ENCODE assay signal across 8 cellular contexts in the genomic region with DNA sequence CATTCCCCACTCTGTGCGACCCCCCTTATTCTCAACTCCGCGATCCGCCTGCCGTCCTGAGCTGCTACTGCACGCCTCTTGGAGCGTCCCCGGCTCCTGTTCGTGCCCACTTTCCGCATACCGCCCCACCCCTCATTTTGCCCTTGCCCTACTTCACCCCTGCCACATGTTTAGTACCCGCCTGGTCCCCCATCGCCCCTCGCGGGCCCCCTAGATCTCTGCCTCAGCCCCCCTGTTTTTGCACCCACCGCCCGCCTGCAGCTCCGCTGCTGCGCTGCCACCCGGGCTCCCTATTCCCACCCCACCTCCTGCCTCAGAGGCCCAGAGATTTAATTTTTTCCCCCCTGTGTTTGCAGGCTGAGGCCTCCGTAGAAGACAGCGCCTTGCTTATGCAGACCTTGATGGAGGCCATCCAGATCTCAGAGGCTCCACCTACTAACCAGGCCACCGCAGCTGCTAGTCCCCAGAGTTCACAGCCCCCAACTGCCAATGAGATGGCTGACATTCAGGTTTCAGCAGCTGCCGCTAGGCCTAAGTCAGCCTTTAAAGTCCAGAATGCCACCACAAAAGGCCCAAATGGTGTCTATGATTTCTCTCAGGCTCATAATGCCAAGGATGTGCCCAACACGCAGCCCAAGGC. TPM values are rescaled to one million over a fixed set of nuclear protein-coding genes. Genes with fewer than 3 reads are reported as not detected.
A peak's percentile ranks its signal among the peaks of the same experiment; 100 is the strongest.
DNase-seq lines count a peak whose midpoint lies in the region; ATAC-seq and TF ChIP-seq lines count a peak whose summit lies in the region.

No MANE protein-coding gene starts in this region.

- CTCF ChIA-PET in OCI-LY7 (lab: Charles Lee; ENCODE audit: unreplicated experiment): no interaction called here

- peaks cover 2% of the 10 kb centered on the region for H3K36me3 Mint-ChIP-seq in activated T-cell treated with anti-CD3 and anti-CD28 coated beads, Interleukin-2, amount 50 U/mL, for 4 hours (ENCODE audit: insufficient read depth)
- H3K36me3 Mint-ChIP-seq in naive B cell: peaks cover 0 to 7% of the 10 kb centered on the region in 2 donors

- DNase-seq in activated T-cell treated with anti-CD3 and anti-CD28 coated beads, Interleukin-2, amount 50 U/mL, for 4 hours: no peak
- DNase-seq in activated T-cell treated with anti-CD3 and anti-CD28 coated beads for 4 hours: no peak
- no peak for DNase-seq in OCI-LY7 (ENCODE audit: low spot score)
- no peak for DNase-seq in epithelial cell of esophagus (ENCODE audit: low read depth)
- peak; percentile 18 for DNase-seq in naive B cell
- DNase-seq in NOMO-1 treated with DMSO at 0.1 percent for 48 hours (lab: John Stamatoyannopoulos, UW; ENCODE audit: unreplicated experiment): no peak
- DNase-seq in NCI-H2171 (lab: John Stamatoyannopoulos, UW): no peak

- H4K20me1 ChIP-seq in OCI-LY7 (ENCODE audit: insufficient read depth, low read length): no peaks in the 10 kb centered on the region

- H3K27ac ChIP-seq in OCI-LY7 (ENCODE audit: low read depth, low read length, poor library complexity, severe bottlenecking): no peak overlapping the region

- TF ChIP-seq CTCF in OCI-LY7 (conservative IDR thresholded peaks at IDR 0.05; ENCODE audit: low read length): no peak
- no peak for TF ChIP-seq CTCF in epithelial cell of esophagus (IDR thresholded peaks at IDR 0.05; ENCODE audit: insufficient read depth, low read depth, low read length, missing control alignments)

- intact Hi-C loops in OCI-LY7 (cut with micrococcal nuclease; ENCODE audit: unreplicated experiment): no loop called here

- BruUV-seq in OCI-LY7 (replicated peaks; lab: Mats Ljungman, UMichigan): no TSS peak

- H3K4me3 ChIP-seq in OCI-LY7 (ENCODE audit: low read depth, low read length, poor library complexity, severe bottlenecking) (peak overlapping the region; percentile 73), epithelial cell of esophagus (ENCODE audit: low read length) (peak overlapping the region; percentile 68)

- no peaks in the 10 kb centered on the region for H3K9me3 ChIP-seq in OCI-LY7 (ENCODE audit: low read length)

- no peaks in the 10 kb centered on the region for H3K27me3 Mint-ChIP-seq in activated T-cell treated with anti-CD3 and anti-CD28 coated beads, Interleukin-2, amount 50 U/mL, for 4 hours (ENCODE audit: low read depth)
- no peaks in the 10 kb centered on the region for H3K27me3 Mint-ChIP-seq in naive B cell

- peaks cover 15% of the 10 kb centered on the region for H3K4me1 Mint-ChIP-seq in activated T-cell treated with anti-CD3 and anti-CD28 coated beads, Interleukin-2, amount 50 U/mL, for 4 hours (ENCODE audit: low read depth)
- H3K4me1 Mint-ChIP-seq in naive B cell: peaks cover 28 to 35% (median 31%) of the 10 kb centered on the region in 3 donors

- H3K36me3 ChIP-seq in OCI-LY7 (ENCODE audit: insufficient read depth, low read length): peaks cover 28% of the 10 kb centered on the region

- peaks cover 3% of the 10 kb centered on the region; the same call in 1 of the 2 replicates for H3K79me2 ChIP-seq in OCI-LY7 (ENCODE audit: insufficient read depth, low read depth, low read length)

- H3K4me1 ChIP-seq in OCI-LY7 (ENCODE audit: insufficient read depth, low read length, poor library complexity, severe bottlenecking): peaks cover 27% of the 10 kb centered on the region

- no peaks in the 10 kb centered on the region for H3K9me3 Mint-ChIP-seq in activated T-cell treated with anti-CD3 and anti-CD28 coated beads, Interleukin-2, amount 50 U/mL, for 4 hours
- peaks cover 0 to 3% (median 0%) of the 10 kb centered on the region in 7 donors for H3K9me3 Mint-ChIP-seq in naive B cell

- no peak for ATAC-seq in activated T-cell treated with anti-CD3 and anti-CD28 coated beads, Interleukin-2, amount 50 U/mL, for 4 hours
- ATAC-seq in HG02798 (IDR thresholded peaks at IDR 0.05; ENCODE audit: poor library complexity, unreplicated experiment): peak; percentile 75
- peak; percentile 37 to 53 for ATAC-seq in naive B cell (ENCODE audit: low read depth in 2 of 2)

- peak overlapping the region; percentile 90 for H3K4me2 ChIP-seq in OCI-LY7 (ENCODE audit: low read length)

- POLR2A ChIA-PET in OCI-LY7 (lab: Charles Lee): no interaction called here

- no peaks in the 10 kb centered on the region for H3K9me2 ChIP-seq in OCI-LY7 (ENCODE audit: insufficient read depth, low read length)

- H3K27ac Mint-ChIP-seq in naive B cell: peak overlapping the region; percentile 34 to 94 (median 80)

- H2AFZ ChIP-seq in OCI-LY7 (ENCODE audit: low read length): no peak overlapping the region

- H3K4me3 Mint-ChIP-seq in activated T-cell treated with anti-CD3 and anti-CD28 coated beads, Interleukin-2, amount 50 U/mL, for 4 hours: peak overlapping the region; percentile 90
- peak overlapping the region; percentile 88 to 98 (median 96) for H3K4me3 Mint-ChIP-seq in naive B cell

RNA-seq across cellular contexts. Expression of gene MAGED1, which starts 1.4 kb away (rescaled TPM):
- 10 to 100 TPM; 27.2 to 31.3 (median 28.9) TPM for total RNA-seq in activated T-cell treated with anti-CD3 and anti-CD28 coated beads, Interleukin-2, amount 50 U/mL, for 4 hours
- total RNA-seq in OCI-LY7 (2014; rRNA removed; shearing (Covaris generic)): 36.8 and 38.0 TPM in 2 replicates
- 58.7 and 60.0 TPM in 2 replicates for total RNA-seq in OCI-LY7 (2022)
- 10 to 100 TPM; 39.0 to 73.3 (median 58.1) TPM for polyA plus RNA-seq in naive B cell (ENCODE audit: low read depth in 6 of 6)

Comparison
In these comparisons a context has a peak if more than half of its experiments do, and no peak if none do; other contexts are left out.
1. ATAC-seq: peak in HG02798 (single experiment) and naive B cell (2 of 2); none in activated T-cell treated with anti-CD3 and anti-CD28 coated beads, Interleukin-2, amount 50 U/mL, for 4 hours (0 of 2).